15 cellular contexts compared by ENCODE assay signal in genomic region chr3:115469649-115470048, GRCh38.
DNase-seq lines count a peak whose midpoint lies in the region; ATAC-seq and TF ChIP-seq lines count a peak whose summit lies in the region.
"Had no signal": no experiment of that assay in that cellular context is flagged by ENCODE, and none has a peak within 500 bp of the region (broad histone marks: within the 10 kb centered on the region; RNA-seq: fewer than 3 reads in every experiment).

No MANE protein-coding gene starts in this region.

- H3K27ac Mint-ChIP-seq in mesothelial cell of epicardium: peak overlapping the region; percentile 19
- H3K27ac Mint-ChIP-seq: activated naive CD8-positive, alpha-beta T cell treated with anti-CD3 and anti-CD28 coated beads, Interleukin-2, amount 10 ng/mL, durations not matched to agents 7 days and 5 days had no signal

- 49% methylated on average over 3 of the region's 3 CpGs for WGBS in right cardiac atrium

- no peak overlapping the region for H3K4me3 ChIP-seq in right cardiac atrium (ENCODE audit: low read length)
- H3K4me3 ChIP-seq: colonic mucosa, SJSA1 had no signal

- no peaks in the 10 kb centered on the region for H3K27me3 ChIP-seq in right cardiac atrium (ENCODE audit: control insufficient read depth, insufficient read depth)
- H3K27me3 ChIP-seq: colonic mucosa, SJSA1 had no signal

- intact Hi-C loops in right cardiac atrium (cut with DNase I): no loop called here

- peaks cover 39% of the 10 kb centered on the region for H3K4me1 Mint-ChIP-seq in mesothelial cell of epicardium
- H3K4me1 Mint-ChIP-seq: activated naive CD8-positive, alpha-beta T cell treated with anti-CD3 and anti-CD28 coated beads, Interleukin-2, amount 10 ng/mL, durations not matched to agents 7 days and 5 days had no signal

- H3K9me3 ChIP-seq in right cardiac atrium (ENCODE audit: control insufficient read depth, low read length): no peaks in the 10 kb centered on the region
- H3K9me3 ChIP-seq: colonic mucosa, SJSA1 had no signal

- no peak overlapping the region for H3K27ac ChIP-seq in right cardiac atrium (ENCODE audit: low read length)
- H3K27ac ChIP-seq: colonic mucosa, SJSA1 had no signal

- DNase-seq in NCI-H2196 (lab: John Stamatoyannopoulos, UW; ENCODE audit: unreplicated experiment): peak; percentile 82
- no peak for DNase-seq in mesothelial cell of epicardium (ENCODE audit: low spot score in 2 of 2, unreplicated experiment in 2 of 2)
- DNase-seq in right cardiac atrium: no peak
- no peak for DNase-seq in HUDEP-2 (lab: John Stamatoyannopoulos, UW; ENCODE audit: unreplicated experiment in 76 of 76)
- DNase-seq: activated CD4-positive, alpha-beta T cell treated with anti-CD3 and anti-CD28 coated beads, Interleukin-2, amount 50 U/mL, for 4 hours; activated naive CD8-positive, alpha-beta T cell treated with anti-CD3 and anti-CD28 coated beads, Interleukin-2, amount 10 ng/mL, durations not matched to agents 7 days and 5 days; colonic mucosa; DND-41; glutamatergic neuron; NCI-H2227 treated with DMSO at 0.1 percent for 48 hours had no signal

- peaks cover 2% of the 10 kb centered on the region for H3K4me1 ChIP-seq in right cardiac atrium (ENCODE audit: control insufficient read depth, insufficient read depth, low read length)
- H3K4me1 ChIP-seq: colonic mucosa, SJSA1 had no signal

- TF ChIP-seq CTCF in mesothelial cell of epicardium (IDR thresholded peaks at IDR 0.05; ENCODE audit: unreplicated experiment): no peak

- peak; percentile 66 for ATAC-seq in GM19395 (IDR thresholded peaks at IDR 0.05; ENCODE audit: unreplicated experiment)
- ATAC-seq in HG03097 (IDR thresholded peaks at IDR 0.05; ENCODE audit: low FRiP score, unreplicated experiment): peak; percentile 66
- ATAC-seq in right cardiac atrium: no peak
- ATAC-seq in SK-N-SH treated with all-trans-retinoic acid at 6 μM for 48 hours: no peak
- no peak for ATAC-seq in HG02884 (IDR thresholded peaks at IDR 0.05; ENCODE audit: unreplicated experiment)

- no peaks in the 10 kb centered on the region for H3K36me3 Mint-ChIP-seq in mesothelial cell of epicardium
- H3K36me3 Mint-ChIP-seq: activated naive CD8-positive, alpha-beta T cell treated with anti-CD3 and anti-CD28 coated beads, Interleukin-2, amount 10 ng/mL, durations not matched to agents 7 days and 5 days had no signal

- H3K9me3 Mint-ChIP-seq in mesothelial cell of epicardium: no peaks in the 10 kb centered on the region
- H3K9me3 Mint-ChIP-seq: activated naive CD8-positive, alpha-beta T cell treated with anti-CD3 and anti-CD28 coated beads, Interleukin-2, amount 10 ng/mL, durations not matched to agents 7 days and 5 days had no signal

- H3K27me3 Mint-ChIP-seq in mesothelial cell of epicardium (ENCODE audit: low read depth): no peaks in the 10 kb centered on the region

- H3K4me3 Mint-ChIP-seq in mesothelial cell of epicardium: no peak overlapping the region
- H3K4me3 Mint-ChIP-seq: activated naive CD8-positive, alpha-beta T cell treated with anti-CD3 and anti-CD28 coated beads, Interleukin-2, amount 10 ng/mL, durations not matched to agents 7 days and 5 days had no signal

TF ChIP-seq in SK-N-SH treated with all-trans-retinoic acid at 6 μM for 48 hours, 23 proteins besides CTCF, POLR2A, EP300 and RAD21:
- no peak for TF ChIP-seq GLIS3 (CRISPR knock-in tag; IDR thresholded peaks at IDR 0.05)

Comparison
In these comparisons a context has a peak if more than half of its experiments do, and no peak if none do; other contexts are left out.
1. ATAC-seq: peak in GM19395 (single experiment) and HG03097 (single experiment); none in right cardiac atrium (0 of 2), SK-N-SH treated with all-trans-retinoic acid at 6 μM for 48 hours (single experiment) and HG02884 (single experiment).